ENCODE assay signal across 29 cellular contexts in genomic region chr17:7108560-7108925, GRCh38. TPM values are rescaled to one million over a fixed set of nuclear protein-coding genes. Genes with fewer than 3 reads are reported as not detected.
"Had no signal": no experiment of that assay in that cellular context is flagged by ENCODE, and none has a peak within 500 bp of the region (broad histone marks: within the 10 kb centered on the region; RNA-seq: fewer than 3 reads in every experiment).

No MANE protein-coding gene starts in this region.

- H3K36me3 ChIP-seq: esophagus squamous epithelium, gastrocnemius medialis, heart right ventricle, left lung, lower lobe of right lung had no signal

- ATAC-seq: effector memory CD8-positive, alpha-beta T cell; esophagus mucosa; gastrocnemius medialis; left cardiac atrium; left lung; left ventricle myocardium superior; lower lobe of right lung; mucosa of descending colon had no signal

- H3K27ac ChIP-seq: coronary artery, epithelial cell of prostate, esophagus squamous epithelium, gastrocnemius medialis, heart right ventricle, left lung, lower lobe of right lung had no signal

- H3K27ac Mint-ChIP-seq: effector memory CD8-positive, alpha-beta T cell; endodermal cell; mesothelial cell of epicardium had no signal

- H3K9me3 ChIP-seq: esophagus squamous epithelium, gastrocnemius medialis, heart right ventricle, left lung, lower lobe of right lung, mucosa of descending colon had no signal

- FAIRE-seq: colon, endometrium, islet of Langerhans, keratinocyte had no signal

- H3K4me1 ChIP-seq: esophagus squamous epithelium, gastrocnemius medialis, lower lobe of right lung had no signal

- H3K4me3 ChIP-seq: coronary artery, esophagus squamous epithelium, gastrocnemius medialis, heart right ventricle, left lung, lower lobe of right lung, mucosa of descending colon had no signal

- H3K9me3 Mint-ChIP-seq: effector memory CD8-positive, alpha-beta T cell; endodermal cell; mesothelial cell of epicardium had no signal

- DNase-seq: effector CD8-positive, alpha-beta T cell; effector memory CD8-positive, alpha-beta T cell; endodermal cell; erythroblast; esophagus squamous epithelium; foreskin fibroblast; foreskin melanocyte; gastrocnemius medialis; glutamatergic neuron; heart right ventricle; hippocampal formation; left cardiac atrium; left lung; left ventricle myocardium superior; mesenchymal stem cell; mucosa of descending colon had no signal

- H3K36me3 Mint-ChIP-seq: mesothelial cell of epicardium had no signal

RNA-seq across cellular contexts. Expression of gene ASGR2, which starts 6.1 kb away (rescaled TPM):
- total RNA-seq: glomerular endothelial cell, kidney epithelial cell, lung microvascular endothelial cell, mesothelial cell of epicardium, myocyte had no signal
- polyA plus RNA-seq: keratinocyte had no signal

RNA-seq across cellular contexts. Expression of gene CLEC10A, which starts 28.5 kb away (rescaled TPM):
- total RNA-seq: endodermal cell, glomerular endothelial cell, kidney epithelial cell, mesothelial cell of epicardium, myocyte had no signal
- polyA plus RNA-seq: keratinocyte had no signal
